ENCODE assay signal across 21 cellular contexts in genomic region chr17:60137731-60138130, GRCh38. TPM values are rescaled to one million over a fixed set of nuclear protein-coding genes. Genes with fewer than 3 reads are reported as not detected.
A peak's percentile ranks its signal among the peaks of the same experiment; 100 is the strongest.
DNase-seq lines count a peak whose midpoint lies in the region; ATAC-seq and TF ChIP-seq lines count a peak whose summit lies in the region.
"Had no signal": no experiment of that assay in that cellular context is flagged by ENCODE, and none has a peak within 500 bp of the region (broad histone marks: within the 10 kb centered on the region; RNA-seq: fewer than 3 reads in every experiment).

No MANE protein-coding gene starts in this region.

- peaks cover 44% of the 10 kb centered on the region for H3K4me1 Mint-ChIP-seq in activated naive CD4-positive, alpha-beta T cell treated with anti-CD3 and anti-CD28 coated beads, Interleukin-2, amount 10 ng/mL, durations not matched to agents 7 days and 5 days
- peaks cover 28% of the 10 kb centered on the region for H3K4me1 Mint-ChIP-seq in activated naive CD4-positive, alpha-beta T cell treated with anti-CD3 and anti-CD28 coated beads for 36 hours (ENCODE audit: low read depth)
- peaks cover 31% of the 10 kb centered on the region for H3K4me1 Mint-ChIP-seq in CD4-positive, alpha-beta T cell (ENCODE audit: low read depth)
- peaks cover 14% of the 10 kb centered on the region for H3K4me1 Mint-ChIP-seq in glutamatergic neuron (ENCODE audit: low read depth, unreplicated experiment)

- H3K9me3 Mint-ChIP-seq in activated naive CD4-positive, alpha-beta T cell treated with anti-CD3 and anti-CD28 coated beads, Interleukin-2, amount 10 ng/mL, durations not matched to agents 7 days and 5 days, result peaks cover 2% of the 10 kb centered on the region
- no peaks in the 10 kb centered on the region for H3K9me3 Mint-ChIP-seq in activated naive CD4-positive, alpha-beta T cell treated with anti-CD3 and anti-CD28 coated beads for 36 hours
- no peaks in the 10 kb centered on the region for H3K9me3 Mint-ChIP-seq in CD4-positive, alpha-beta T cell
- peaks cover 12% of the 10 kb centered on the region for H3K9me3 Mint-ChIP-seq in glutamatergic neuron (ENCODE audit: unreplicated experiment)

- H3K36me3 ChIP-seq in ovary (no peaks in the 10 kb centered on the region), upper lobe of right lung (no peaks in the 10 kb centered on the region)
- H3K36me3 ChIP-seq: BLaER1 had no signal

- no peak for TF ChIP-seq EP300 in ovary (IDR thresholded peaks at IDR 0.05)

- peak; percentile 0 for DNase-seq in activated naive CD4-positive, alpha-beta T cell treated with anti-CD3 and anti-CD28 coated beads, Interleukin-2, amount 10 ng/mL, durations not matched to agents 7 days and 5 days
- no peak for DNase-seq in activated naive CD4-positive, alpha-beta T cell treated with anti-CD3 and anti-CD28 coated beads for 36 hours
- DNase-seq in CD4-positive, alpha-beta T cell, result no peak
- DNase-seq in glutamatergic neuron (peak; percentile 9), posterior vena cava (ENCODE audit: low spot score) (peak; percentile 50), ovary (no peak), NCI-H2107 (lab: John Stamatoyannopoulos, UW) (no peak), upper lobe of right lung (no peak)
- DNase-seq: AML-193; CD8-positive, alpha-beta memory T cell; COR-L47; DMS 273 treated with DMSO at 0.1 percent for 48 hours; DMS53; DND-41; EL; H9 had no signal

- H3K27me3 Mint-ChIP-seq in activated naive CD4-positive, alpha-beta T cell treated with anti-CD3 and anti-CD28 coated beads, Interleukin-2, amount 10 ng/mL, durations not matched to agents 7 days and 5 days, result peaks cover 80% of the 10 kb centered on the region
- peaks cover 52% of the 10 kb centered on the region for H3K27me3 Mint-ChIP-seq in activated naive CD4-positive, alpha-beta T cell treated with anti-CD3 and anti-CD28 coated beads for 36 hours (ENCODE audit: low read depth)
- H3K27me3 Mint-ChIP-seq in CD4-positive, alpha-beta T cell, result peaks cover 57% of the 10 kb centered on the region
- H3K27me3 Mint-ChIP-seq in glutamatergic neuron (ENCODE audit: unreplicated experiment), result peaks cover 13% of the 10 kb centered on the region

- no peak overlapping the region for H3K27ac Mint-ChIP-seq in activated naive CD4-positive, alpha-beta T cell treated with anti-CD3 and anti-CD28 coated beads, Interleukin-2, amount 10 ng/mL, durations not matched to agents 7 days and 5 days
- no peak overlapping the region for H3K27ac Mint-ChIP-seq in activated naive CD4-positive, alpha-beta T cell treated with anti-CD3 and anti-CD28 coated beads for 36 hours
- H3K27ac Mint-ChIP-seq in CD4-positive, alpha-beta T cell, result no peak overlapping the region
- H3K27ac Mint-ChIP-seq in glutamatergic neuron (ENCODE audit: unreplicated experiment), result no peak overlapping the region
- H3K27ac Mint-ChIP-seq: CD8-positive, alpha-beta memory T cell; H9 had no signal

- ATAC-seq in CD4-positive, alpha-beta T cell (ENCODE audit: poor library complexity), result no peak
- no peak for ATAC-seq in upper lobe of right lung
- ATAC-seq: A549, GM12878 had no signal

- CTCF ChIA-PET in activated naive CD4-positive, alpha-beta T cell treated with anti-CD3 and anti-CD28 coated beads, Interleukin-2, amount 10 ng/mL, durations not matched to agents 7 days and 5 days (lab: Charles Lee), result no interaction called here
- CTCF ChIA-PET in activated naive CD4-positive, alpha-beta T cell treated with anti-CD3 and anti-CD28 coated beads for 36 hours (lab: Charles Lee), result interaction anchor here (0.7 kb wide), 1 partner anchor 432 kb away, joined by 3 read pairs; no protein-coding TSS in a partner anchor
- CTCF ChIA-PET in CD4-positive, alpha-beta T cell (lab: Charles Lee), result no interaction called here

- H3K4me3 ChIP-seq in ovary (no peak overlapping the region), upper lobe of right lung (no peak overlapping the region)
- H3K4me3 ChIP-seq: A549, BLaER1, GM12878 had no signal

- no peak overlapping the region for H3K27ac ChIP-seq in CD4-positive, alpha-beta T cell (ENCODE audit: low read depth, low read length)
- H3K27ac ChIP-seq in ovary, result no peak overlapping the region
- no peak overlapping the region for H3K27ac ChIP-seq in upper lobe of right lung
- H3K27ac ChIP-seq: 22Rv1, A549 had no signal

- H3K4me1 ChIP-seq in ovary (ENCODE audit: insufficient read depth) (peaks cover 11% of the 10 kb centered on the region), upper lobe of right lung (peaks cover 38% of the 10 kb centered on the region)

- TF ChIP-seq CTCF in CD4-positive, alpha-beta T cell (IDR thresholded peaks at IDR 0.05), result no peak
- TF ChIP-seq CTCF in glutamatergic neuron (IDR thresholded peaks at IDR 0.05; ENCODE audit: partially characterized antibody, unreplicated experiment) (no peak), ovary (IDR thresholded peaks at IDR 0.05) (no peak), upper lobe of right lung (IDR thresholded peaks at IDR 0.05) (no peak)

- TF ChIP-seq POLR2A in ovary (IDR thresholded peaks at IDR 0.05), result no peak

- H3K4me3 Mint-ChIP-seq in activated naive CD4-positive, alpha-beta T cell treated with anti-CD3 and anti-CD28 coated beads, Interleukin-2, amount 10 ng/mL, durations not matched to agents 7 days and 5 days, result no peak overlapping the region
- H3K4me3 Mint-ChIP-seq in activated naive CD4-positive, alpha-beta T cell treated with anti-CD3 and anti-CD28 coated beads for 36 hours, result no peak overlapping the region
- peak overlapping the region; percentile 54 for H3K4me3 Mint-ChIP-seq in CD4-positive, alpha-beta T cell
- no peak overlapping the region for H3K4me3 Mint-ChIP-seq in glutamatergic neuron (ENCODE audit: unreplicated experiment)
- H3K4me3 Mint-ChIP-seq: CD8-positive, alpha-beta memory T cell had no signal

- H3K27me3 ChIP-seq in CD4-positive, alpha-beta T cell (ENCODE audit: control insufficient read depth, insufficient read depth, low read length), result peaks cover 49% of the 10 kb centered on the region
- H3K27me3 ChIP-seq in ovary (no peaks in the 10 kb centered on the region), upper lobe of right lung (peaks cover 43% of the 10 kb centered on the region)

- no peaks in the 10 kb centered on the region for H3K9me3 ChIP-seq in CD4-positive, alpha-beta T cell (ENCODE audit: control insufficient read depth, low read length)
- H3K9me3 ChIP-seq in ovary (no peaks in the 10 kb centered on the region), upper lobe of right lung (no peaks in the 10 kb centered on the region)
- H3K9me3 ChIP-seq: A549, BLaER1 had no signal

- POLR2A ChIA-PET in CD4-positive, alpha-beta T cell (lab: Charles Lee), result interaction anchor here (0.7 kb wide), 1 partner anchor 9 kb away, joined by 3 read pairs; no protein-coding TSS in a partner anchor

- intact Hi-C loops in activated naive CD4-positive, alpha-beta T cell treated with anti-CD3 and anti-CD28 coated beads for 36 hours (cut with micrococcal nuclease), result loop anchor here (10.0 kb wide), 2 partner anchors 103 to 537 kb away; partner anchors contain the start of gene BCAS3
- intact Hi-C loops in CD4-positive, alpha-beta T cell (cut with DNase I, micrococcal nuclease), result no loop called here
- intact Hi-C loops in posterior vena cava (cut with DNase I) (no loop called here), ovary (cut with DNase I) (no loop called here), upper lobe of right lung (cut with DNase I) (no loop called here)

- H3K36me3 Mint-ChIP-seq in activated naive CD4-positive, alpha-beta T cell treated with anti-CD3 and anti-CD28 coated beads, Interleukin-2, amount 10 ng/mL, durations not matched to agents 7 days and 5 days, result peaks cover 9% of the 10 kb centered on the region
- H3K36me3 Mint-ChIP-seq in activated naive CD4-positive, alpha-beta T cell treated with anti-CD3 and anti-CD28 coated beads for 36 hours (ENCODE audit: low read depth), result no peaks in the 10 kb centered on the region
- H3K36me3 Mint-ChIP-seq in CD4-positive, alpha-beta T cell (ENCODE audit: low read depth), result no peaks in the 10 kb centered on the region
- peaks cover 7% of the 10 kb centered on the region for H3K36me3 Mint-ChIP-seq in glutamatergic neuron (ENCODE audit: unreplicated experiment)

- 36 to 47% (median 38%) methylated on average over 1 of the region's 1 CpG for WGBS in ovary, 3 donors

RNA-seq across cellular contexts. Expression of gene CA4, which starts 12.0 kb away (rescaled TPM):
- total RNA-seq in activated naive CD4-positive, alpha-beta T cell treated with anti-CD3 and anti-CD28 coated beads for 36 hours, result not detected
- total RNA-seq in CD4-positive, alpha-beta T cell, result not detected
- total RNA-seq in glutamatergic neuron (ENCODE audit: unreplicated experiment) (0.98 TPM), posterior vena cava (1 to 10 TPM; 2.9 to 7.0 TPM), ovary (10 to 100 TPM in 1 of 7 donors, 1 to 10 TPM in 6; 1.1 to 21.8 (median 3.1) TPM), upper lobe of right lung (73.1 TPM)
- polyA plus RNA-seq in ovary, result 10 to 100 TPM in 1 of 2 donors, 1 to 10 TPM in 1; 9.4 to 39.3 TPM
- total RNA-seq: CD8-positive, alpha-beta memory T cell; G401; GM12878 had no signal
- polyA plus RNA-seq: CD8-positive, alpha-beta memory T cell had no signal

RNA-seq across cellular contexts. Expression of gene HEATR6, which starts 59.0 kb away (rescaled TPM):
- 10 to 100 TPM; 19.3 to 22.9 TPM for total RNA-seq in activated naive CD4-positive, alpha-beta T cell treated with anti-CD3 and anti-CD28 coated beads for 36 hours
- total RNA-seq in CD4-positive, alpha-beta T cell, result 1 to 10 TPM; 9.0 to 9.1 TPM
- total RNA-seq in glutamatergic neuron (ENCODE audit: unreplicated experiment) (28.0 TPM), posterior vena cava (10 to 100 TPM; 13.1 to 16.3 TPM), ovary (10 to 100 TPM; 10.8 to 24.0 (median 18.8) TPM), upper lobe of right lung (26.9 TPM)
- 10 to 100 TPM in 1 of 2 donors, 1 to 10 TPM in 1; 7.6 to 19.3 TPM for polyA plus RNA-seq in ovary

Comparison
In these comparisons a context has a peak if more than half of its experiments do, and no peak if none do; other contexts are left out.
1. DNase-seq: peak in activated naive CD4-positive, alpha-beta T cell treated with anti-CD3 and anti-CD28 coated beads, Interleukin-2, amount 10 ng/mL, durations not matched to agents 7 days and 5 days (single experiment), glutamatergic neuron (single experiment) and posterior vena cava (single experiment); none in activated naive CD4-positive, alpha-beta T cell treated with anti-CD3 and anti-CD28 coated beads for 36 hours (single experiment), CD4-positive, alpha-beta T cell (0 of 10), ovary (0 of 5), NCI-H2107 (single experiment) and upper lobe of right lung (single experiment).